In the genomic region with DNA sequence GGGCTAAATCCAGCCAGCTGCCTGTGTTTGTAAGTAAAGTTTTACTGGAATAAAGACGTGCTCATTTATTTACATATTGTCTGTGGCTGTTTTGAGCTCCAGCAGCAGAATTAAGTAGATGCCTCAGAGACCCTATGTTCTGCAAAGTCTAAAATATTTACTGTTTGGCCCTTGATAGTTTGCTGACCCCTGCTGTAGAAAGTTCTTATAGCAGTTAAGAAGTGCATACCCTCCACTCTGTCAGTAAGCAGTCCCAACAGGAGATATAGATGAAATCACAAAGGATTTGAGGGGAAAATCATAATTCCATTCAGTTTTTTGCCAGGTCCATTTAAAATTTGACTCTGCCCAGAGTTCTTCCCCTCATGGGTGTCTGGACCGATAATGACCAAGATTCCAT, we compare ENCODE assay signal across 1 cellular context.
TF ChIP-seq lines count a peak whose summit lies in the region.

No MANE protein-coding gene starts in this region.

TF ChIP-seq in SK-N-SH treated with all-trans-retinoic acid at 6 μM for 48 hours, 23 proteins besides CTCF, POLR2A, EP300 and RAD21 (continued from another document):
- TF ChIP-seq, protein P1, sequence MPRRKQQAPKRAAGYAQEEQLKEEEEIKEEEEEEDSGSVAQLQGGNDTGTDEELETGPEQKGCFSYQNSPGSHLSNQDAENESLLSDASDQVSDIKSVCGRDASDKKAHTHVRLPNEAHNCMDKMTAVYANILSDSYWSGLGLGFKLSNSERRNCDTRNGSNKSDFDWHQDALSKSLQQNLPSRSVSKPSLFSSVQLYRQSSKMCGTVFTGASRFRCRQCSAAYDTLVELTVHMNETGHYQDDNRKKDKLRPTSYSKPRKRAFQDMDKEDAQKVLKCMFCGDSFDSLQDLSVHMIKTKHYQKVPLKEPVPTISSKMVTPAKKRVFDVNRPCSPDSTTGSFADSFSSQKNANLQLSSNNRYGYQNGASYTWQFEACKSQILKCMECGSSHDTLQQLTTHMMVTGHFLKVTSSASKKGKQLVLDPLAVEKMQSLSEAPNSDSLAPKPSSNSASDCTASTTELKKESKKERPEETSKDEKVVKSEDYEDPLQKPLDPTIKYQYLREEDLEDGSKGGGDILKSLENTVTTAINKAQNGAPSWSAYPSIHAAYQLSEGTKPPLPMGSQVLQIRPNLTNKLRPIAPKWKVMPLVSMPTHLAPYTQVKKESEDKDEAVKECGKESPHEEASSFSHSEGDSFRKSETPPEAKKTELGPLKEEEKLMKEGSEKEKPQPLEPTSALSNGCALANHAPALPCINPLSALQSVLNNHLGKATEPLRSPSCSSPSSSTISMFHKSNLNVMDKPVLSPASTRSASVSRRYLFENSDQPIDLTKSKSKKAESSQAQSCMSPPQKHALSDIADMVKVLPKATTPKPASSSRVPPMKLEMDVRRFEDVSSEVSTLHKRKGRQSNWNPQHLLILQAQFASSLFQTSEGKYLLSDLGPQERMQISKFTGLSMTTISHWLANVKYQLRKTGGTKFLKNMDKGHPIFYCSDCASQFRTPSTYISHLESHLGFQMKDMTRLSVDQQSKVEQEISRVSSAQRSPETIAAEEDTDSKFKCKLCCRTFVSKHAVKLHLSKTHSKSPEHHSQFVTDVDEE (CRISPR knock-in tag; IDR thresholded peaks at IDR 0.05), result no peak
- no peak for TF ChIP-seq POU6F1 (CRISPR knock-in tag; IDR thresholded peaks at IDR 0.05; ENCODE audit: borderline replicate concordance, low read depth)
- TF ChIP-seq TOX (CRISPR knock-in tag; IDR thresholded peaks at IDR 0.05; ENCODE audit: borderline replicate concordance), result no peak
